Comparison of ENCODE assay signal across 1 cellular context in genomic region chr2:178277741-178278197, GRCh38.
TF ChIP-seq lines count a peak whose summit lies in the region.

No MANE protein-coding gene starts in this region.

TF ChIP-seq in K562, 482 proteins besides CTCF, POLR2A, EP300 and RAD21 (continued from another document and continues in another):
- TF ChIP-seq MGA (IDR thresholded peaks at IDR 0.05) (peak; percentile 59), XRCC3 (IDR thresholded peaks at IDR 0.05) (no peak), ZSCAN29 (IDR thresholded peaks at IDR 0.05) (no peak), LARP7 (IDR thresholded peaks at IDR 0.05) (no peak), TAF7 (tag; IDR thresholded peaks at IDR 0.05) (0 out of 2 replicates have a peak, but pooled peaks have one; percentile 9), ESRRB (CRISPR knock-in tag; IDR thresholded peaks at IDR 0.05; ENCODE audit: borderline replicate concordance) (no peak), GATAD2A (IDR thresholded peaks at IDR 0.05) (no peak), ZNF75A (CRISPR knock-in tag; IDR thresholded peaks at IDR 0.05) (no peak), TAF9B (IDR thresholded peaks at IDR 0.05; ENCODE audit: partially characterized antibody) (no peak), EHMT2 (IDR thresholded peaks at IDR 0.05) (peak; percentile 58; the same call in 1 of the 2 replicates), RB1 (IDR thresholded peaks at IDR 0.05; ENCODE audit: low read depth) (no peak), ZNF57 (CRISPR knock-in tag; IDR thresholded peaks at IDR 0.05) (no peak), ATF7 (IDR thresholded peaks at IDR 0.05) (0 out of 2 replicates have a peak, but pooled peaks have one; percentile 20), PHF21A (IDR thresholded peaks at IDR 0.05; ENCODE audit: borderline replicate concordance, low read depth) (no peak), SMARCE1 (IDR thresholded peaks at IDR 0.05) (peak; percentile 66; the same call in 1 of the 2 replicates), HOXB6 (CRISPR knock-in tag; IDR thresholded peaks at IDR 0.05; ENCODE audit: borderline replicate concordance) (no peak), HOMEZ (CRISPR knock-in tag; IDR thresholded peaks at IDR 0.05) (no peak), TCF7L2 (IDR thresholded peaks at IDR 0.05; ENCODE audit: low read depth, low read length) (no peak), SAP30 (IDR thresholded peaks at IDR 0.05; ENCODE audit: borderline replicate concordance, insufficient read depth, low read depth, low read length, poor library complexity, severe bottlenecking) (no peak), POLR2B (IDR thresholded peaks at IDR 0.05; ENCODE audit: low read depth, partially characterized antibody) (no peak), MEF2D (tag; conservative IDR thresholded peaks at IDR 0.05; ENCODE audit: low read depth) (no peak), ADNP (tag; IDR thresholded peaks at IDR 0.05) (no peak), GTF2E2 (tag; IDR thresholded peaks at IDR 0.05) (no peak), MTF1 (CRISPR knock-in tag; IDR thresholded peaks at IDR 0.05; ENCODE audit: borderline replicate concordance) (no peak), CHD2 (IDR thresholded peaks at IDR 0.05; ENCODE audit: low read depth, low read length) (no peak), GABPB1 (CRISPR knock-in tag; IDR thresholded peaks at IDR 0.05) (no peak), ZNF121 (CRISPR knock-in tag; conservative IDR thresholded peaks at IDR 0.05) (no peak), ILF3 (IDR thresholded peaks at IDR 0.05; ENCODE audit: borderline replicate concordance) (no peak), RUNX1 (IDR thresholded peaks at IDR 0.05; ENCODE audit: low read depth) (no peak), BHLHE40 (IDR thresholded peaks at IDR 0.05; ENCODE audit: low read length) (0 out of 2 replicates have a peak, but pooled peaks have one; percentile 23), STAT5B (CRISPR knock-in tag; IDR thresholded peaks at IDR 0.05) (no peak), POLR3A (IDR thresholded peaks at IDR 0.05; ENCODE audit: borderline replicate concordance, extremely low read depth, insufficient read depth, insufficient read length) (no peak), SMARCB1 (IDR thresholded peaks at IDR 0.05; ENCODE audit: insufficient read length, low read depth) (no peak)
- TF ChIP-seq, protein P1, sequence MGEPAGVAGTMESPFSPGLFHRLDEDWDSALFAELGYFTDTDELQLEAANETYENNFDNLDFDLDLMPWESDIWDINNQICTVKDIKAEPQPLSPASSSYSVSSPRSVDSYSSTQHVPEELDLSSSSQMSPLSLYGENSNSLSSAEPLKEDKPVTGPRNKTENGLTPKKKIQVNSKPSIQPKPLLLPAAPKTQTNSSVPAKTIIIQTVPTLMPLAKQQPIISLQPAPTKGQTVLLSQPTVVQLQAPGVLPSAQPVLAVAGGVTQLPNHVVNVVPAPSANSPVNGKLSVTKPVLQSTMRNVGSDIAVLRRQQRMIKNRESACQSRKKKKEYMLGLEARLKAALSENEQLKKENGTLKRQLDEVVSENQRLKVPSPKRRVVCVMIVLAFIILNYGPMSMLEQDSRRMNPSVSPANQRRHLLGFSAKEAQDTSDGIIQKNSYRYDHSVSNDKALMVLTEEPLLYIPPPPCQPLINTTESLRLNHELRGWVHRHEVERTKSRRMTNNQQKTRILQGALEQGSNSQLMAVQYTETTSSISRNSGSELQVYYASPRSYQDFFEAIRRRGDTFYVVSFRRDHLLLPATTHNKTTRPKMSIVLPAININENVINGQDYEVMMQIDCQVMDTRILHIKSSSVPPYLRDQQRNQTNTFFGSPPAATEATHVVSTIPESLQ (CRISPR knock-in tag; IDR thresholded peaks at IDR 0.05): no peak
- TF ChIP-seq, protein P2, sequence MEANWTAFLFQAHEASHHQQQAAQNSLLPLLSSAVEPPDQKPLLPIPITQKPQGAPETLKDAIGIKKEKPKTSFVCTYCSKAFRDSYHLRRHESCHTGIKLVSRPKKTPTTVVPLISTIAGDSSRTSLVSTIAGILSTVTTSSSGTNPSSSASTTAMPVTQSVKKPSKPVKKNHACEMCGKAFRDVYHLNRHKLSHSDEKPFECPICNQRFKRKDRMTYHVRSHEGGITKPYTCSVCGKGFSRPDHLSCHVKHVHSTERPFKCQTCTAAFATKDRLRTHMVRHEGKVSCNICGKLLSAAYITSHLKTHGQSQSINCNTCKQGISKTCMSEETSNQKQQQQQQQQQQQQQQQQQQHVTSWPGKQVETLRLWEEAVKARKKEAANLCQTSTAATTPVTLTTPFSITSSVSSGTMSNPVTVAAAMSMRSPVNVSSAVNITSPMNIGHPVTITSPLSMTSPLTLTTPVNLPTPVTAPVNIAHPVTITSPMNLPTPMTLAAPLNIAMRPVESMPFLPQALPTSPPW (CRISPR knock-in tag; IDR thresholded peaks at IDR 0.05): no peak
- TF ChIP-seq, protein P3, sequence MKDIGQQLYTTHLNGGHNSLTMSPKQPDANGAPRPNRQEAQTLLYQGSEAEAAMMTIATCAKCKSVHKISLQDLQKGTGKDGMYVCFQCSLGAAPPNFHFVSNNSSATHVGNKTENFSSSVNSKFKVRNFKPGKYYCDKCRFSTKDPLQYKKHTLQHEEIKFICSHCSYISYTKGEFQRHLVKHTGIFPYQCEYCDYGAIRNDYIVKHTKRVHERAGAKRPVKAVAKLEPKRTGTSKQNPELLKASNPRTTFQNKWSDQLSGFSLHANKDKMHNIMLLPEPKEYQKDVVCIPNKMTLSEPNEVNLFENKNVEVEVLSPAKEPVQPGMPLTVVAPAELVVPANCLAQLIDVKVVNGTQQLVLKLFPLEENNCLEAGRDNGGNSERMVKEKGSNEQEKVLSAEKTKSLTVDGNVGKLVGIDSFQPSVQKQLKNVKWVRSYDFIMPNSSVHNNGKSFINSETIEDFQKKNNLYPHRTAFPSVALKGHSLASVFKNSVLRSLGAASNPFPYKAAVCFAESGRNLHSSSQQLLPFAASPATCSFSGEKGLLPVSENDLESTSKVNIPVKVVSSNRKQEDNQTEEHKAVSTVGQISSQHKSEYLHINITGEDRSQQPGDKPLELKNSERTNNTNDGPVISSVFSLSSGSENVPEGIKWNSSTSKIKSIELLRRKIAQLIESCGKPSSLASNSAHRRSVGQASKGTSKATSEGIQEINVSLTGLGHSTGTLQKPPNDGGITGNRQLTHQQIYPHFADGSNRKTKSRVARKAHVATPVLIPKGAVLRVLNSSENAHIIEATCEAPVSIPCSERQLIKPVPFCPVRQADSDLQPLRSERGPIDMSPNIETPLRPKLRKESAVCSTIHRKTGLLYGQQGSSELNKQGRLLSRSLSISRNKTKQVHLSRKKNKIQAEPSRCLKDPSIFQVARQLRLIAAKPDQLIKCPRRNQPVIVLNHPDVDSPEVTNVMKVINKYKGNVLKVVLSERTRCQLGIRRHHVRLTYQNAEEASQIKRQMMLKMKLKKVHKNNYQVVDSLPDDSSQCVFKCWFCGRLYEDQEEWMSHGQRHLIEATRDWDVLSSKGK (CRISPR knock-in tag; IDR thresholded peaks at IDR 0.05): no peak
- TF ChIP-seq, protein P4, sequence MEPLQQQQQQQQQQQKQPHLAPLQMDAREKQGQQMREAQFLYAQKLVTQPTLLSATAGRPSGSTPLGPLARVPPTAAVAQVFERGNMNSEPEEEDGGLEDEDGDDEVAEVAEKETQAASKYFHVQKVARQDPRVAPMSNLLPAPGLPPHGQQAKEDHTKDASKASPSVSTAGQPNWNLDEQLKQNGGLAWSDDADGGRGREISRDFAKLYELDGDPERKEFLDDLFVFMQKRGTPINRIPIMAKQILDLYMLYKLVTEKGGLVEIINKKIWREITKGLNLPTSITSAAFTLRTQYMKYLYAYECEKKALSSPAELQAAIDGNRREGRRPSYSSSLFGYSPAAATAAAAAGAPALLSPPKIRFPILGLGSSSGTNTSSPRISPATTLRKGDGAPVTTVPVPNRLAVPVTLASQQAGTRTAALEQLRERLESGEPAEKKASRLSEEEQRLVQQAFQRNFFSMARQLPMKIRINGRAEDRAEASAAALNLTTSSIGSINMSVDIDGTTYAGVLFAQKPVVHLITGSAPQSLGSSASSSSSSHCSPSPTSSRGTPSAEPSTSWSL (CRISPR knock-in tag; IDR thresholded peaks at IDR 0.05; ENCODE audit: borderline replicate concordance): no peak
